Comparison of ENCODE assay signal across 1 cellular context in genomic region chr14:77032854-77033621, GRCh38.
TF ChIP-seq lines count a peak whose summit lies in the region.

No MANE protein-coding gene starts in this region.

TF ChIP-seq in GM12878, 131 proteins besides CTCF, POLR2A, EP300 and RAD21 (continued from another document):
- TF ChIP-seq ZNF687 (IDR thresholded peaks at IDR 0.05) (peak; percentile 70), MEF2B (IDR thresholded peaks at IDR 0.05; ENCODE audit: partially characterized antibody, poor library complexity, severe bottlenecking) (peak; percentile 9), YY1 (IDR thresholded peaks at IDR 0.05; ENCODE audit: low read depth, low read length) (0 out of 2 replicates have a peak, but pooled peaks have one; percentile 16), PAX5 (IDR thresholded peaks at IDR 0.05; ENCODE audit: borderline replicate concordance, low read depth, low read length) (peak; percentile 84; the same call in 1 of the 2 replicates), CREM (IDR thresholded peaks at IDR 0.05; ENCODE audit: low read depth) (0 out of 2 replicates have a peak, but pooled peaks have one; percentile 10), SMAD1 (IDR thresholded peaks at IDR 0.05; ENCODE audit: low read depth, partially characterized antibody) (peak; percentile 43), TBL1XR1 (IDR thresholded peaks at IDR 0.05; ENCODE audit: low read depth, low read length) (peak; percentile 25; the same call in 1 of the 2 replicates), RUNX3 (IDR thresholded peaks at IDR 0.05; ENCODE audit: low read length) (0 out of 2 replicates have a peak, but pooled peaks have one; percentile 12), POU2F2 (IDR thresholded peaks at IDR 0.05; ENCODE audit: borderline replicate concordance, low read depth, low read length) (0 out of 3 replicates have a peak, but pooled peaks have one; percentile 41), CBX3 (IDR thresholded peaks at IDR 0.05; ENCODE audit: borderline replicate concordance, low read depth) (no peak), TAF1 (IDR thresholded peaks at IDR 0.05; ENCODE audit: borderline replicate concordance, low read depth, low read length) (peak; percentile 50; the same call in 1 of the 2 replicates), ZNF592 (IDR thresholded peaks at IDR 0.05) (0 out of 2 replicates have a peak, but pooled peaks have one; percentile 14), EGR1 (IDR thresholded peaks at IDR 0.05; ENCODE audit: borderline replicate concordance in 1 of 2, low read depth in 2 of 2, low read length in 2 of 2) (peak in 1 of 2 experiments; percentile 17; a peak in 1 of 3 replicates), STAT1 (conservative IDR thresholded peaks at IDR 0.05) (no peak), NR2F1 (conservative IDR thresholded peaks at IDR 0.05) (peak; percentile 14; the same call in 1 of the 2 replicates), IRF4 (IDR thresholded peaks at IDR 0.05; ENCODE audit: low read depth, low read length) (no peak), CREB1 (IDR thresholded peaks at IDR 0.05; ENCODE audit: low read depth) (peak; percentile 37; the same call in 1 of the 2 replicates), ZNF207 (IDR thresholded peaks at IDR 0.05; ENCODE audit: borderline replicate concordance) (no peak), ZNF384 (IDR thresholded peaks at IDR 0.05; ENCODE audit: borderline replicate concordance, low read depth, low read length) (peak; percentile 67; the same call in 1 of the 2 replicates), DPF2 (IDR thresholded peaks at IDR 0.05) (no peak), ATF2 (IDR thresholded peaks at IDR 0.05; ENCODE audit: low read length) (0 out of 2 replicates have a peak, but pooled peaks have one; percentile 13), IRF3 (IDR thresholded peaks at IDR 0.05) (no peak), CHD2 (IDR thresholded peaks at IDR 0.05; ENCODE audit: borderline replicate concordance, low read depth, low read length) (no peak), ZBTB33 (IDR thresholded peaks at IDR 0.05) (peak; percentile 84; the same call in 1 of the 2 replicates), MLLT1 (IDR thresholded peaks at IDR 0.05) (peak; percentile 31), NFIC (IDR thresholded peaks at IDR 0.05; ENCODE audit: low read depth, low read length) (peak; percentile 33; the same call in 1 of the 2 replicates), USF2 (IDR thresholded peaks at IDR 0.05; ENCODE audit: borderline replicate concordance, low read depth, low read length) (no peak), SRF (IDR thresholded peaks at IDR 0.05; ENCODE audit: low read depth in 2 of 2, low read length in 2 of 2) (peak; percentile 66 to 92), EZH2 (IDR thresholded peaks at IDR 0.05; ENCODE audit: borderline replicate concordance, control insufficient read depth, low read depth, low read length) (no peak)
- TF ChIP-seq, protein P1, sequence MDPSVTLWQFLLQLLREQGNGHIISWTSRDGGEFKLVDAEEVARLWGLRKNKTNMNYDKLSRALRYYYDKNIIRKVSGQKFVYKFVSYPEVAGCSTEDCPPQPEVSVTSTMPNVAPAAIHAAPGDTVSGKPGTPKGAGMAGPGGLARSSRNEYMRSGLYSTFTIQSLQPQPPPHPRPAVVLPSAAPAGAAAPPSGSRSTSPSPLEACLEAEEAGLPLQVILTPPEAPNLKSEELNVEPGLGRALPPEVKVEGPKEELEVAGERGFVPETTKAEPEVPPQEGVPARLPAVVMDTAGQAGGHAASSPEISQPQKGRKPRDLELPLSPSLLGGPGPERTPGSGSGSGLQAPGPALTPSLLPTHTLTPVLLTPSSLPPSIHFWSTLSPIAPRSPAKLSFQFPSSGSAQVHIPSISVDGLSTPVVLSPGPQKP (IDR thresholded peaks at IDR 0.05; ENCODE audit: low read depth, low read length), result peak; percentile 42; the same call in 1 of the 2 replicates
